ENCODE assay signal across 12 cellular contexts in the genomic region with DNA sequence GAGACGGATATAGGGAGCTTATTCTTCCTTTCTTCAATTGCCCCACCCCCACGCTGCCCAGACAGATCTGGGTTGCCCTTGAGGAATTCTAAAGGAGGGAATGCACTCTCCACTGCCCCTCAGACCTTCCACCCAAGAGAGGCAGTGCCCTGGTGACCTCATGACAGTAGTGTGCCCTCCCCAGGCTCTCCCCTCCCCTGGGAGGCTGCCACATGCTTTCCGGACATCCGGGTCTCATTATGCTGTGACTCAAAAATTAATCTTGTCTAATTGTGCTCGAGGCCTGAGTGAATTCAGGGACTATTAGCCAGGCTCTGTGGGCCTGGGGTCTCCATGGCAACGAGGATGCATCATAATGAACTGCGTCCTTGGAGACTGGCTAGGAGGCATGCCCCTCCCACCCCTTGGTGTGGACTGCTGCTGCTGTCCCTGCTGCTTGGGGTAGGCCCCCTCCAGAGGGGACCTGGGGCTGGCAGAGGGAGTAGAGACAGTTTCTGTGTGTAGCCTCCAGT. TPM values are rescaled to one million over a fixed set of nuclear protein-coding genes. Genes with fewer than 3 reads are reported as not detected.
DNase-seq lines count a peak whose midpoint lies in the region; ATAC-seq and TF ChIP-seq lines count a peak whose summit lies in the region.
"Had no signal": no experiment of that assay in that cellular context is flagged by ENCODE, and none has a peak within 500 bp of the region (broad histone marks: within the 10 kb centered on the region; RNA-seq: fewer than 3 reads in every experiment).

No MANE protein-coding gene starts in this region.

- no peaks in the 10 kb centered on the region for H3K4me1 ChIP-seq in RWPE2 (ENCODE audit: insufficient read depth, poor library complexity, severe bottlenecking)
- peaks cover 0 to 56% (median 18%) of the 10 kb centered on the region in 6 donors for H3K4me1 ChIP-seq in spleen

- 46 to 77% (median 68%) methylated on average over 6 to 7 of the region's 7 CpGs for WGBS in spleen, 5 donors

- intact Hi-C loops in spleen (cut with DNase I; ENCODE audit: low total_unique reads), result no loop called here

- no peaks in the 10 kb centered on the region for H3K27me3 ChIP-seq in RWPE2 (ENCODE audit: insufficient read depth, poor library complexity, severe bottlenecking)
- no peaks in the 10 kb centered on the region for H3K27me3 ChIP-seq in spleen (replicated peaks in 1 of 7)

- H3K36me3 ChIP-seq in RWPE2 (ENCODE audit: low read depth) (no peaks in the 10 kb centered on the region), spleen (no peaks in the 10 kb centered on the region)

- DNase-seq in DMS 273 (lab: John Stamatoyannopoulos, UW; ENCODE audit: unreplicated experiment) (peak; percentile 70), DMS 273 treated with DMSO at 0.1 percent for 48 hours (lab: John Stamatoyannopoulos, UW) (no peak), RWPE2 (ENCODE audit: low spot score) (peak; percentile 55), foreskin fibroblast (peak; percentile 84 to 91), spleen (peak; percentile 57), GDM1 (lab: John Stamatoyannopoulos, UW) (no peak), GM10266 (ENCODE audit: extremely low spot score) (no peak)
- DNase-seq: immature natural killer cell; NCI-H187 treated with DMSO at 0.1 percent for 48 hours; stimulated activated CD4-positive, alpha-beta T cell treated with anti-CD3 and anti-CD28 coated beads, Interleukin-12 subunit alpha, Interleukin-12 subunit beta, amount 100 ng/mL, for 4 hours had no signal

- no peak overlapping the region for H3K27ac ChIP-seq in RWPE2 (ENCODE audit: poor library complexity, severe bottlenecking)
- peak overlapping the region in 3 of 8 donors; percentile 31 to 48 (median 44) for H3K27ac ChIP-seq in spleen
- H3K27ac ChIP-seq: 22Rv1 had no signal

- H3K9me3 ChIP-seq in RWPE2 (ENCODE audit: severe bottlenecking) (no peaks in the 10 kb centered on the region), spleen (no peaks in the 10 kb centered on the region)

- H3K4me3 ChIP-seq in RWPE2 (ENCODE audit: severe bottlenecking) (no peak overlapping the region), foreskin fibroblast (ENCODE audit: low read depth in 1 of 2, low read length in 2 of 2) (no peak overlapping the region), spleen (no peak overlapping the region)

- no peak for TF ChIP-seq CTCF in RWPE2 (IDR thresholded peaks at IDR 0.05; ENCODE audit: poor library complexity, severe bottlenecking)
- no peak for TF ChIP-seq CTCF in foreskin fibroblast (IDR thresholded peaks at IDR 0.05; ENCODE audit: low read depth, low read length)
- no peak for TF ChIP-seq CTCF in spleen (IDR thresholded peaks at IDR 0.05 in 8 of 11, conservative IDR thresholded peaks at IDR 0.05 in 3 of 11)
- no peak for TF ChIP-seq CTCF in GM10266 (IDR thresholded peaks at IDR 0.05; ENCODE audit: control insufficient read depth, insufficient read depth, low read depth, missing control alignments)

- no peak for TF ChIP-seq POLR2A in spleen (IDR thresholded peaks at IDR 0.05)

- ATAC-seq in RWPE2 (ENCODE audit: low read depth) (no peak; the same call in 2 of the 3 replicates), HG03520 (IDR thresholded peaks at IDR 0.05; ENCODE audit: unreplicated experiment) (no peak)

RNA-seq across cellular contexts. Expression of a gene that starts 20.8 kb away (rescaled TPM):
- total RNA-seq in spleen, result 1 to 10 TPM; 1.5 to 8.8 (median 4.5) TPM
- polyA plus RNA-seq in spleen, result 1 to 10 TPM in 2 of 3 donors, under 1 TPM in 1; 0.93 to 2.4 (median 1.2) TPM
- polyA plus RNA-seq: immature natural killer cell had no signal

Comparison
In these comparisons a context has a peak if more than half of its experiments do, and no peak if none do; other contexts are left out.
1. DNase-seq: peak in DMS 273 (single experiment), RWPE2 (single experiment), foreskin fibroblast (2 of 2) and spleen (single experiment); none in DMS 273 treated with DMSO at 0.1 percent for 48 hours (single experiment), GDM1 (single experiment) and GM10266 (single experiment).